9 cellular contexts compared by ENCODE assay signal in the genomic region with DNA sequence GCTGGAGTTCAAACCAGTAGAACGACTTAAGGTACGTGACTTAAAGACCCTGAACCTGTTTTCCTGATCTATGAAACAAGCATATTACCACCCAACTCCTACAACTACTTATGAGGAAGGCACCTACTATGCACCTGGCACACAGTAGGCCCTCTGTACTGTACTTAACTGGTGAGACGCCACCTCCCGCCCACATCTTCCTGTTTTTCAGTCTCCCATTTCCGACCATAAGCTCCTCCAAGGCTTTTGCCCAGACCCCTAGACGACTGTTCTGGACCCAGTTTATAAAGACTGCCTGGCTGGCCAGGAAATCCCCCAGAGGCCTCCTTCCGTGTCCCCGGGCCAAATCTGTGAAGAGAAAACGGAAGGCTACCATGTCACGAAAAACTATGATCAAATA. TPM values are rescaled to one million over a fixed set of nuclear protein-coding genes. Genes with fewer than 3 reads are reported as not detected.
DNase-seq lines count a peak whose midpoint lies in the region; ATAC-seq and TF ChIP-seq lines count a peak whose summit lies in the region.
"Had no signal": no experiment of that assay in that cellular context is flagged by ENCODE, and none has a peak within 500 bp of the region (broad histone marks: within the 10 kb centered on the region; RNA-seq: fewer than 3 reads in every experiment).

No MANE protein-coding gene starts in this region.

- H3K9me3 Mint-ChIP-seq in T-helper 2 cell treated with Interferon-gamma antibody and Interleukin-4, amounts not matched to agents 5 μg/mL and 100 μg/mL, for 36 hours, result no peaks in the 10 kb centered on the region

- no peak overlapping the region for H2AFZ ChIP-seq in OCI-LY3 (ENCODE audit: low read depth, low read length)

- no peaks in the 10 kb centered on the region for H3K27me3 ChIP-seq in OCI-LY3 (ENCODE audit: low read depth, low read length)
- peaks cover 0 to 58% (median 28%) of the 10 kb centered on the region in 4 donors for H3K27me3 ChIP-seq in esophagus muscularis mucosa
- peaks cover 61% of the 10 kb centered on the region for H3K27me3 ChIP-seq in skeletal muscle satellite cell (ENCODE audit: control insufficient read depth, insufficient read depth, low read length)
- H3K27me3 ChIP-seq in colonic mucosa, result peaks cover 31% of the 10 kb centered on the region

- intact Hi-C loops in esophagus muscularis mucosa (cut with DNase I), result no loop called here
- intact Hi-C loops in colonic mucosa (cut with DNase I), result no loop called here

- H3K27ac Mint-ChIP-seq in T-helper 2 cell treated with Interferon-gamma antibody and Interleukin-4, amounts not matched to agents 5 μg/mL and 100 μg/mL, for 36 hours, result no peak overlapping the region

- H3K4me2 ChIP-seq in OCI-LY3 (ENCODE audit: low read length), result peak overlapping the region; percentile 98
- H3K4me2 ChIP-seq in skeletal muscle satellite cell (ENCODE audit: low read length), result peak overlapping the region; percentile 97

- H3K4me3 ChIP-seq in OCI-LY3 (ENCODE audit: low read length) (peak overlapping the region; percentile 95), esophagus muscularis mucosa (peak overlapping the region in 1 of 4 donors; percentile 54), skeletal muscle satellite cell (ENCODE audit: low read length) (no peak overlapping the region), colonic mucosa (no peak overlapping the region)

- H4K20me1 ChIP-seq in OCI-LY3 (ENCODE audit: insufficient read depth, low read length), result peaks cover 50% of the 10 kb centered on the region

- H3K27ac ChIP-seq in OCI-LY3 (ENCODE audit: low read length) (peak overlapping the region; percentile 82), esophagus muscularis mucosa (replicated peaks in 1 of 4) (no peak overlapping the region), colonic mucosa (no peak overlapping the region)

- peaks cover 5% of the 10 kb centered on the region for H3K4me1 Mint-ChIP-seq in T-helper 2 cell treated with Interferon-gamma antibody and Interleukin-4, amounts not matched to agents 5 μg/mL and 100 μg/mL, for 36 hours (ENCODE audit: low read depth)

- H3K79me2 ChIP-seq in OCI-LY3 (ENCODE audit: low read length), result peaks cover 65% of the 10 kb centered on the region

- peak overlapping the region; percentile 100 for H3K9ac ChIP-seq in OCI-LY3 (ENCODE audit: low read length)
- H3K9ac ChIP-seq in skeletal muscle satellite cell (ENCODE audit: low read depth, low read length), result no peak overlapping the region
- H3K9ac ChIP-seq in colonic mucosa (ENCODE audit: low read depth in 2 of 2, low read length in 2 of 2), result no peak overlapping the region

- peak; percentile 17; the same call in 1 of the 2 replicates for TF ChIP-seq CTCF in OCI-LY3 (IDR thresholded peaks at IDR 0.05; ENCODE audit: low read depth, low read length)
- TF ChIP-seq CTCF in esophagus muscularis mucosa (IDR thresholded peaks at IDR 0.05), result no peak
- TF ChIP-seq CTCF in colonic mucosa (IDR thresholded peaks at IDR 0.05), result no peak

- H3K27me3 Mint-ChIP-seq in T-helper 2 cell treated with Interferon-gamma antibody and Interleukin-4, amounts not matched to agents 5 μg/mL and 100 μg/mL, for 36 hours (ENCODE audit: low read depth), result peaks cover 59% of the 10 kb centered on the region

- peaks cover 23% of the 10 kb centered on the region for H3K36me3 ChIP-seq in OCI-LY3 (replicated peaks; ENCODE audit: low read depth, low read length)
- H3K36me3 ChIP-seq in esophagus muscularis mucosa, result no peaks in the 10 kb centered on the region
- H3K36me3 ChIP-seq in skeletal muscle satellite cell (ENCODE audit: insufficient read depth, low read length), result no peaks in the 10 kb centered on the region
- no peaks in the 10 kb centered on the region for H3K36me3 ChIP-seq in colonic mucosa

- no peaks in the 10 kb centered on the region for H3K36me3 Mint-ChIP-seq in T-helper 2 cell treated with Interferon-gamma antibody and Interleukin-4, amounts not matched to agents 5 μg/mL and 100 μg/mL, for 36 hours (ENCODE audit: low read depth)

- peak overlapping the region; percentile 14 for H3K4me3 Mint-ChIP-seq in T-helper 2 cell treated with Interferon-gamma antibody and Interleukin-4, amounts not matched to agents 5 μg/mL and 100 μg/mL, for 36 hours

- ATAC-seq in GM18870 (IDR thresholded peaks at IDR 0.05; ENCODE audit: unreplicated experiment), result no peak

- no peak for TF ChIP-seq EP300 in esophagus muscularis mucosa (IDR thresholded peaks at IDR 0.05)

- H3K9me3 ChIP-seq in OCI-LY3 (ENCODE audit: insufficient read depth, low read length) (no peaks in the 10 kb centered on the region), esophagus muscularis mucosa (no peaks in the 10 kb centered on the region), skeletal muscle satellite cell (replicated peaks; ENCODE audit: low read length) (no peaks in the 10 kb centered on the region), colonic mucosa (no peaks in the 10 kb centered on the region)

- TF ChIP-seq POLR2A in esophagus muscularis mucosa (IDR thresholded peaks at IDR 0.05; ENCODE audit: low read depth), result no peak

- 56% methylated on average over 10 of the region's 10 CpGs for WGBS in esophagus muscularis mucosa

- H3K4me1 ChIP-seq in OCI-LY3 (ENCODE audit: low read length) (peaks cover 49% of the 10 kb centered on the region), esophagus muscularis mucosa (peaks cover 12 to 23% (median 23%) of the 10 kb centered on the region in 4 donors), skeletal muscle satellite cell (ENCODE audit: control insufficient read depth, insufficient read depth, low read length) (peaks cover 13% of the 10 kb centered on the region), colonic mucosa (no peaks in the 10 kb centered on the region)

- no peak for DNase-seq in T-helper 2 cell treated with Interferon-gamma antibody and Interleukin-4, amounts not matched to agents 5 μg/mL and 100 μg/mL, for 36 hours (ENCODE audit: low spot score)
- DNase-seq in T-helper 2 cell (no peak), esophagus muscularis mucosa (ENCODE audit: extremely low spot score) (peak; percentile 85), colonic mucosa (no peak), mucosa of gallbladder (ENCODE audit: low spot score) (no peak)
- DNase-seq: NCI-H146 had no signal

RNA-seq across cellular contexts. Expression of a gene that starts 1.5 kb away (rescaled TPM):
- total RNA-seq in esophagus muscularis mucosa (1 to 10 TPM in 1 of 4 donors, under 1 TPM in 2, not detected in 1; 0.33 to 1.0 (median 0.80) TPM), colonic mucosa (under 1 TPM; 0.15 to 0.45 TPM), mucosa of gallbladder (7.6 TPM)
- 0.76 and 0.87 TPM in 2 replicates for total RNA-seq in skeletal muscle satellite cell (2012; rRNA removed)
